Comparison of ENCODE assay signal across 33 cellular contexts in the genomic region with DNA sequence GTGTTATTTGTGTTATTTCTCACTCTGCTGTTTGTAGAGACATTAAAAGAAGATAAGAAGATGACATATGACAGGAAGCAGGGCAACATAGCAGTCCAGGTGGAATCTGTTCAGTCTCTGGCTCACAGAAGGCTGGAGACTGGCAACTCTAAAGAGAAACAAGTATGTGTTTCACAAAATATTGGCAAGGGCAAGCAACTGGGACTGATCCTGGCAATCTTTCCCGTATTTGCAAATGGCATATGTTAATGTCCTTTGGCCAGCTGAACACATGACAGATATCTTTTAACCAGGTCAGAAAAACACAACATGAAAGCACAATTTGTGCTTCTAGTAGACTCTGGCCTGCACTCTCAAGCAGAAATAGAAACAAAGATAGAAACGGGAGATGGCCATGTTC.
A peak's percentile ranks its signal among the peaks of the same experiment; 100 is the strongest.
DNase-seq lines count a peak whose midpoint lies in the region; ATAC-seq, FAIRE-seq and TF ChIP-seq lines count a peak whose summit lies in the region.
"Had no signal": no experiment of that assay in that cellular context is flagged by ENCODE, and none has a peak within 500 bp of the region (broad histone marks: within the 10 kb centered on the region; RNA-seq: fewer than 3 reads in every experiment).

No MANE protein-coding gene starts in this region.

- ATAC-seq in body of pancreas, result peak; percentile 50
- ATAC-seq in left ventricle myocardium superior, result peak; percentile 97
- peak in 3 of 4 donors; percentile 25 to 66 (median 40) for ATAC-seq in pancreas
- ATAC-seq in HG02678 (IDR thresholded peaks at IDR 0.05; ENCODE audit: unreplicated experiment), result no peak
- ATAC-seq: activated CD4-positive, alpha-beta T cell treated with anti-CD3 and anti-CD28 coated beads for 36 hours; activated CD8-positive, alpha-beta T cell treated with anti-CD3 and anti-CD28 coated beads, Interleukin-2, amount 10 ng/mL, durations not matched to agents 7 days and 5 days; mucosa of descending colon; natural killer cell treated with Interleukin-12 subunit alpha and Interleukin-12 subunit beta and Interleukin-15 and Interleukin-18, amount 100 ng/mL, for 72 hours had no signal

- TF ChIP-seq CTCF in LNCaP clone FGC (IDR thresholded peaks at IDR 0.05; ENCODE audit: control insufficient read depth, extremely low read depth, insufficient read depth) (no peak), body of pancreas (IDR thresholded peaks at IDR 0.05) (no peak), pancreas (IDR thresholded peaks at IDR 0.05) (no peak)

- WGBS in body of pancreas, 2 donors, result 12 to 24% methylated on average over 2 of the region's 2 CpGs
- WGBS in pancreas, 2 donors, result 19% methylated on average over 2 of the region's 2 CpGs

- no peak for TF ChIP-seq POLR2A in body of pancreas (IDR thresholded peaks at IDR 0.05)

- no peak overlapping the region for H3K4me3 ChIP-seq in LNCaP clone FGC (ENCODE audit: low read depth, low read length)
- H3K4me3 ChIP-seq in body of pancreas, result no peak overlapping the region
- no peak overlapping the region for H3K4me3 ChIP-seq in pancreas
- H3K4me3 ChIP-seq: coronary artery, lung, mucosa of descending colon, stomach, tibial artery had no signal

- H3K36me3 ChIP-seq in body of pancreas (replicated peaks in 1 of 2; ENCODE audit: insufficient read depth in 1 of 2, low read depth in 2 of 2) (no peaks in the 10 kb centered on the region), pancreas (no peaks in the 10 kb centered on the region)
- H3K36me3 ChIP-seq: stomach, tibial artery had no signal

- peak; percentile 25 for DNase-seq in LNCaP clone FGC (ENCODE audit: low read depth)
- DNase-seq in body of pancreas, result peak in 3 of 4 donors; percentile 16 to 28 (median 21)
- DNase-seq in left ventricle myocardium superior, result peak; percentile 21
- no peak for DNase-seq in pancreas
- DNase-seq in NCI-H345 (lab: John Stamatoyannopoulos, UW), result no peak
- no peak for DNase-seq in NCI-H524 treated with DMSO at 0.1 percent for 48 hours (lab: John Stamatoyannopoulos, UW)
- DNase-seq in activated CD8-positive, alpha-beta memory T cell treated with anti-CD3 and anti-CD28 coated beads for 24 hours, result no peak
- DNase-seq: ACHN; activated CD4-positive, alpha-beta T cell treated with anti-CD3 and anti-CD28 coated beads for 36 hours; activated CD8-positive, alpha-beta T cell treated with anti-CD3 and anti-CD28 coated beads, Interleukin-2, amount 10 ng/mL, durations not matched to agents 7 days and 5 days; activated effector memory CD4-positive, alpha-beta T cell treated with Interleukin-2 at 50 U/mL for 16 hours; DMS153; effector CD8-positive, alpha-beta T cell; H7; KBM-7; mucosa of descending colon; NCI-H1105 treated with DMSO at 0.1 percent for 48 hours; NCI-H187 treated with DMSO at 0.1 percent for 48 hours; NCI-H2171; NCI-H524; SHP77; stomach; T-helper 9 cell; tibial artery had no signal

- no peak overlapping the region for H3K27ac ChIP-seq in body of pancreas
- H3K27ac ChIP-seq in pancreas, result no peak overlapping the region
- H3K27ac ChIP-seq: coronary artery, epithelial cell of prostate, stomach, tibial artery, VCaP had no signal

- no peak for FAIRE-seq in pancreas (lab: Jason Lieb, UNC)
- FAIRE-seq: bronchial epithelial cell, GM12892, keratinocyte had no signal

- H3K4me1 ChIP-seq in body of pancreas (no peaks in the 10 kb centered on the region), pancreas (no peaks in the 10 kb centered on the region)
- H3K4me1 ChIP-seq: stomach, tibial artery had no signal

- intact Hi-C loops in body of pancreas (cut with DNase I) (no loop called here), left ventricle myocardium superior (cut with micrococcal nuclease) (no loop called here), pancreas (cut with DNase I) (no loop called here)

- H3K27me3 ChIP-seq in body of pancreas, result no peaks in the 10 kb centered on the region
- no peaks in the 10 kb centered on the region for H3K27me3 ChIP-seq in pancreas
- H3K27me3 ChIP-seq: stomach, tibial artery had no signal

- no peaks in the 10 kb centered on the region for H3K9me3 ChIP-seq in body of pancreas
- H3K9me3 ChIP-seq in pancreas, result no peaks in the 10 kb centered on the region
- H3K9me3 ChIP-seq: mucosa of descending colon, stomach, tibial artery had no signal

Comparison
In these comparisons a context has a peak if more than half of its experiments do, and no peak if none do; other contexts are left out.
1. DNase-seq: peak in LNCaP clone FGC (single experiment), body of pancreas (3 of 4) and left ventricle myocardium superior (single experiment); none in pancreas (0 of 6), NCI-H345 (single experiment), NCI-H524 treated with DMSO at 0.1 percent for 48 hours (single experiment) and activated CD8-positive, alpha-beta memory T cell treated with anti-CD3 and anti-CD28 coated beads for 24 hours (single experiment).